8 cellular contexts compared by ENCODE assay signal in the genomic region with DNA sequence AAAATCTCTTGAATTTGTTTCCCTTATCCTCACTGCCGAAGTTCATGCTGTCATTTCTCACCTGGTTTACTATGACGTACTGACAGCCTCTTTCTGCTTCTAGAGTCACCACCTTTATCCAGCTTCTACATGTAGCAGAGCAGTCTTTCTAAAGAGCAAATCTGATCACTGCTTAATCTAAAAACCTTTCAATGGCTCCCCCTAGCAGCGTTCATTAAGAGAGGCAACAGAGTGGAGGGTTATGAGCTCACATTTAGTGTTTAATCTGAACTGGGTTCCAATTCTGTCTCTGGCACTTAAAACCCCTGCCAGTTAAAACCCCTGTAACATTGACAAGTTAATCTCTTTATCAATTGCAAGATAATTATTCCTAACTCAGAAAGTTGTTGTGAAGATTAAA. TPM values are rescaled to one million over a fixed set of nuclear protein-coding genes. Genes with fewer than 3 reads are reported as not detected.
DNase-seq lines count a peak whose midpoint lies in the region; ATAC-seq and TF ChIP-seq lines count a peak whose summit lies in the region.

No MANE protein-coding gene starts in this region.

- peaks cover 44% of the 10 kb centered on the region for H3K4me1 Mint-ChIP-seq in activated T-cell treated with anti-CD3 and anti-CD28 coated beads, Interleukin-2, amount 50 U/mL, for 4 hours (ENCODE audit: low read depth)
- H3K4me1 Mint-ChIP-seq in activated CD4-positive, alpha-beta memory T cell treated with anti-CD3 and anti-CD28 coated beads for 36 hours (ENCODE audit: low read depth): peaks cover 47% of the 10 kb centered on the region
- peaks cover 25% of the 10 kb centered on the region for H3K4me1 Mint-ChIP-seq in memory B cell

- CTCF ChIA-PET in activated CD4-positive, alpha-beta memory T cell treated with anti-CD3 and anti-CD28 coated beads for 36 hours (lab: Charles Lee): interaction anchor here (0.5 to 3.9 kb wide), 27 partner anchors 55 to 483 kb away, joined by 3 to 17 read pairs (median 3); no protein-coding TSS in a partner anchor
- CTCF ChIA-PET in HEK293T (lab: Yijun Ruan, JAX): interaction anchor here (0.6 to 1.6 kb wide), 5 partner anchors 85 to 269 kb away, joined by 3 to 7 read pairs (median 3); no protein-coding TSS in a partner anchor

- no peak overlapping the region for H3K4me3 ChIP-seq in coronary artery

- peak overlapping the region; percentile 78 for H3K27ac Mint-ChIP-seq in activated CD4-positive, alpha-beta memory T cell treated with anti-CD3 and anti-CD28 coated beads for 36 hours
- H3K27ac Mint-ChIP-seq in memory B cell: peak overlapping the region; percentile 14

- H3K36me3 Mint-ChIP-seq in activated T-cell treated with anti-CD3 and anti-CD28 coated beads, Interleukin-2, amount 50 U/mL, for 4 hours (ENCODE audit: insufficient read depth): peaks cover 13% of the 10 kb centered on the region
- peaks cover 28% of the 10 kb centered on the region for H3K36me3 Mint-ChIP-seq in activated CD4-positive, alpha-beta memory T cell treated with anti-CD3 and anti-CD28 coated beads for 36 hours
- no peaks in the 10 kb centered on the region for H3K36me3 Mint-ChIP-seq in memory B cell

- no peak for TF ChIP-seq EP300 in Ishikawa (IDR thresholded peaks at IDR 0.05; ENCODE audit: borderline replicate concordance)

- H3K27ac ChIP-seq in coronary artery: no peak overlapping the region

- DNase-seq in activated T-cell treated with anti-CD3 and anti-CD28 coated beads, Interleukin-2, amount 50 U/mL, for 4 hours: no peak
- DNase-seq in activated T-cell treated with anti-CD3 and anti-CD28 coated beads, Interleukin-2, amount 50 U/mL, for 48 hours: no peak
- no peak for DNase-seq in activated CD4-positive, alpha-beta memory T cell treated with anti-CD3 and anti-CD28 coated beads for 36 hours
- DNase-seq in memory B cell (ENCODE audit: low spot score in 2 of 2): no peak
- no peak for DNase-seq in HEK293T (ENCODE audit: extremely low spot score)
- DNase-seq in effector CD4-positive, alpha-beta T cell: no peak
- DNase-seq in coronary artery (ENCODE audit: low spot score): no peak

- no peaks in the 10 kb centered on the region for H3K9me3 Mint-ChIP-seq in activated T-cell treated with anti-CD3 and anti-CD28 coated beads, Interleukin-2, amount 50 U/mL, for 4 hours
- H3K9me3 Mint-ChIP-seq in activated CD4-positive, alpha-beta memory T cell treated with anti-CD3 and anti-CD28 coated beads for 36 hours: no peaks in the 10 kb centered on the region
- H3K9me3 Mint-ChIP-seq in memory B cell: no peaks in the 10 kb centered on the region

- peak; percentile 34 for TF ChIP-seq RAD21 in Ishikawa (IDR thresholded peaks at IDR 0.05; ENCODE audit: low read depth)

- TF ChIP-seq CTCF in coronary artery (IDR thresholded peaks at IDR 0.05): no peak

- H3K27me3 Mint-ChIP-seq in activated T-cell treated with anti-CD3 and anti-CD28 coated beads, Interleukin-2, amount 50 U/mL, for 4 hours (ENCODE audit: low read depth): no peaks in the 10 kb centered on the region
- no peaks in the 10 kb centered on the region for H3K27me3 Mint-ChIP-seq in activated CD4-positive, alpha-beta memory T cell treated with anti-CD3 and anti-CD28 coated beads for 36 hours
- H3K27me3 Mint-ChIP-seq in memory B cell: no peaks in the 10 kb centered on the region

- intact Hi-C loops in activated CD4-positive, alpha-beta memory T cell treated with anti-CD3 and anti-CD28 coated beads for 36 hours (cut with micrococcal nuclease): loop anchor here (1.0 to 5.0 kb wide), 3 partner anchors 47 to 336 kb away; no protein-coding TSS in a partner anchor

- peak overlapping the region; percentile 72 for H3K4me3 Mint-ChIP-seq in activated T-cell treated with anti-CD3 and anti-CD28 coated beads, Interleukin-2, amount 50 U/mL, for 4 hours
- peak overlapping the region; percentile 62 for H3K4me3 Mint-ChIP-seq in activated CD4-positive, alpha-beta memory T cell treated with anti-CD3 and anti-CD28 coated beads for 36 hours
- H3K4me3 Mint-ChIP-seq in memory B cell: no peak overlapping the region

- no peak for ATAC-seq in activated T-cell treated with anti-CD3 and anti-CD28 coated beads, Interleukin-2, amount 50 U/mL, for 4 hours
- peak; percentile 38 for ATAC-seq in memory B cell (ENCODE audit: low read depth)

- POLR2A ChIA-PET in activated CD4-positive, alpha-beta memory T cell treated with anti-CD3 and anti-CD28 coated beads for 36 hours (lab: Charles Lee): interaction anchor here (1.1 kb wide), 1 partner anchor 249 kb away, joined by 4 read pairs; no protein-coding TSS in a partner anchor
- POLR2A ChIA-PET in HEK293T (lab: Yijun Ruan, JAX): no interaction called here

TF ChIP-seq in Ishikawa, 13 proteins besides CTCF, POLR2A, EP300 and RAD21 (continues in another document):
- TF ChIP-seq NFIC (IDR thresholded peaks at IDR 0.05) (no peak), CREB1 (IDR thresholded peaks at IDR 0.05; ENCODE audit: low read depth) (no peak), TEAD4 (IDR thresholded peaks at IDR 0.05) (no peak), CEBPB (IDR thresholded peaks at IDR 0.05) (no peak)
- TF ChIP-seq, protein P1, sequence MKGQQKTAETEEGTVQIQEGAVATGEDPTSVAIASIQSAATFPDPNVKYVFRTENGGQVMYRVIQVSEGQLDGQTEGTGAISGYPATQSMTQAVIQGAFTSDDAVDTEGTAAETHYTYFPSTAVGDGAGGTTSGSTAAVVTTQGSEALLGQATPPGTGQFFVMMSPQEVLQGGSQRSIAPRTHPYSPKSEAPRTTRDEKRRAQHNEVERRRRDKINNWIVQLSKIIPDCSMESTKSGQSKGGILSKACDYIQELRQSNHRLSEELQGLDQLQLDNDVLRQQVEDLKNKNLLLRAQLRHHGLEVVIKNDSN (IDR thresholded peaks at IDR 0.05): no peak
- TF ChIP-seq, protein P2, sequence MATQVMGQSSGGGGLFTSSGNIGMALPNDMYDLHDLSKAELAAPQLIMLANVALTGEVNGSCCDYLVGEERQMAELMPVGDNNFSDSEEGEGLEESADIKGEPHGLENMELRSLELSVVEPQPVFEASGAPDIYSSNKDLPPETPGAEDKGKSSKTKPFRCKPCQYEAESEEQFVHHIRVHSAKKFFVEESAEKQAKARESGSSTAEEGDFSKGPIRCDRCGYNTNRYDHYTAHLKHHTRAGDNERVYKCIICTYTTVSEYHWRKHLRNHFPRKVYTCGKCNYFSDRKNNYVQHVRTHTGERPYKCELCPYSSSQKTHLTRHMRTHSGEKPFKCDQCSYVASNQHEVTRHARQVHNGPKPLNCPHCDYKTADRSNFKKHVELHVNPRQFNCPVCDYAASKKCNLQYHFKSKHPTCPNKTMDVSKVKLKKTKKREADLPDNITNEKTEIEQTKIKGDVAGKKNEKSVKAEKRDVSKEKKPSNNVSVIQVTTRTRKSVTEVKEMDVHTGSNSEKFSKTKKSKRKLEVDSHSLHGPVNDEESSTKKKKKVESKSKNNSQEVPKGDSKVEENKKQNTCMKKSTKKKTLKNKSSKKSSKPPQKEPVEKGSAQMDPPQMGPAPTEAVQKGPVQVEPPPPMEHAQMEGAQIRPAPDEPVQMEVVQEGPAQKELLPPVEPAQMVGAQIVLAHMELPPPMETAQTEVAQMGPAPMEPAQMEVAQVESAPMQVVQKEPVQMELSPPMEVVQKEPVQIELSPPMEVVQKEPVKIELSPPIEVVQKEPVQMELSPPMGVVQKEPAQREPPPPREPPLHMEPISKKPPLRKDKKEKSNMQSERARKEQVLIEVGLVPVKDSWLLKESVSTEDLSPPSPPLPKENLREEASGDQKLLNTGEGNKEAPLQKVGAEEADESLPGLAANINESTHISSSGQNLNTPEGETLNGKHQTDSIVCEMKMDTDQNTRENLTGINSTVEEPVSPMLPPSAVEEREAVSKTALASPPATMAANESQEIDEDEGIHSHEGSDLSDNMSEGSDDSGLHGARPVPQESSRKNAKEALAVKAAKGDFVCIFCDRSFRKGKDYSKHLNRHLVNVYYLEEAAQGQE (IDR thresholded peaks at IDR 0.05; ENCODE audit: low read depth): no peak

TF ChIP-seq in HEK293T, 16 proteins besides CTCF, POLR2A, EP300 and RAD21:
- TF ChIP-seq BHLHE40 (IDR thresholded peaks at IDR 0.05; ENCODE audit: borderline replicate concordance) (no peak), LEF1 (IDR thresholded peaks at IDR 0.05; ENCODE audit: borderline replicate concordance) (no peak), FOXK2 (IDR thresholded peaks at IDR 0.05) (no peak), TARDBP (IDR thresholded peaks at IDR 0.05) (no peak), SP1 (IDR thresholded peaks at IDR 0.05) (no peak), ELF4 (IDR thresholded peaks at IDR 0.05) (no peak), FOXM1 (IDR thresholded peaks at IDR 0.05; ENCODE audit: borderline replicate concordance) (no peak), NFRKB (IDR thresholded peaks at IDR 0.05) (no peak)
- TF ChIP-seq, protein P3, sequence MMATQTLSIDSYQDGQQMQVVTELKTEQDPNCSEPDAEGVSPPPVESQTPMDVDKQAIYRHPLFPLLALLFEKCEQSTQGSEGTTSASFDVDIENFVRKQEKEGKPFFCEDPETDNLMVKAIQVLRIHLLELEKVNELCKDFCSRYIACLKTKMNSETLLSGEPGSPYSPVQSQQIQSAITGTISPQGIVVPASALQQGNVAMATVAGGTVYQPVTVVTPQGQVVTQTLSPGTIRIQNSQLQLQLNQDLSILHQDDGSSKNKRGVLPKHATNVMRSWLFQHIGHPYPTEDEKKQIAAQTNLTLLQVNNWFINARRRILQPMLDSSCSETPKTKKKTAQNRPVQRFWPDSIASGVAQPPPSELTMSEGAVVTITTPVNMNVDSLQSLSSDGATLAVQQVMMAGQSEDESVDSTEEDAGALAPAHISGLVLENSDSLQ (IDR thresholded peaks at IDR 0.05): no peak

RNA-seq across cellular contexts. Expression of a gene that starts 4.4 kb away (rescaled TPM):
- total RNA-seq in activated T-cell treated with anti-CD3 and anti-CD28 coated beads, Interleukin-2, amount 50 U/mL, for 4 hours: 100 to 1,000 TPM; 164 to 194 (median 182) TPM
- total RNA-seq in activated CD4-positive, alpha-beta memory T cell treated with anti-CD3 and anti-CD28 coated beads for 36 hours: 100 to 1,000 TPM; 262 to 269 TPM
